15 cellular contexts compared by ENCODE assay signal in the genomic region with DNA sequence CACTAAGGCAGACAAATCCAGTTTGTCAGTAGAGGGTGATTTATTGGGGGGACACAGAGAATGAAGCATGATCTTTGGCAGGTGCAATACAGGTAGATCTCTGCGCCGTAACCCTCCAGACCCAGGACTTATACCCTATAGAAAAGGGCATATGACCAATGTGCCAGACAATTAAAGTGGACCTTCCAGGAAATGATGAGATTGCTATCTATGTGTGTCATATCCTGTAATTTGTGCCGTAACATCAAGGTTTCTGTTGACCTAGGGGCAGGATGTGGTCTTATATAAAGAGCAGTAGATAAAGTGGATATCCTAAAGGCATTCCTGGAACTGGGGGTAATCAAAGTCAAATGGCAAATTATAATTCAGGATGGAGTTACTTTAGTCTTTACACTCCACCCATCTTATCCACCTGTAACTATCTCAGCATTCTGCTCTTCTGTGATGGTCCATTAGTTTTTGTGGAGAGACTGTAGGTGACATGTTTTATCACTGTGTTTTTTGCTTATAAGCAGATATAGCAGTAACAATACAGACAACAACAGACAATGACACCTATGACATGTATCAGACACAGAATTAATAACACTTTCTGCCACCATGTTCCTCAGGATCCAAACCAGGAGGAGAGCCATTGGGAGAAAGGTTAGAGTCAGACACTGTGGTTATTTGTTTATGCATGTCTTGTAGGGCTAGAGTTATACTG. TPM values are rescaled to one million over a fixed set of nuclear protein-coding genes. Genes with fewer than 3 reads are reported as not detected.
DNase-seq lines count a peak whose midpoint lies in the region; ATAC-seq and TF ChIP-seq lines count a peak whose summit lies in the region.
"Had no signal": no experiment of that assay in that cellular context is flagged by ENCODE, and none has a peak within 500 bp of the region (broad histone marks: within the 10 kb centered on the region; RNA-seq: fewer than 3 reads in every experiment).

No MANE protein-coding gene starts in this region.

- H3K4me1 Mint-ChIP-seq in activated naive CD4-positive, alpha-beta T cell treated with anti-CD3 and anti-CD28 coated beads, Interleukin-2, amount 10 ng/mL, durations not matched to agents 7 days and 5 days = peaks cover 25% of the 10 kb centered on the region
- H3K4me1 Mint-ChIP-seq in T-cell = peaks cover 15 to 21% (median 16%) of the 10 kb centered on the region in 3 donors

- H3K9me3 Mint-ChIP-seq in activated naive CD4-positive, alpha-beta T cell treated with anti-CD3 and anti-CD28 coated beads, Interleukin-2, amount 10 ng/mL, durations not matched to agents 7 days and 5 days = peaks cover 9% of the 10 kb centered on the region
- no peaks in the 10 kb centered on the region for H3K9me3 Mint-ChIP-seq in T-cell

- H3K9ac ChIP-seq in colonic mucosa (ENCODE audit: low read depth in 2 of 2, low read length in 2 of 2) = no peak overlapping the region

- ATAC-seq in T-cell (replicated peaks in 1 of 4) = peak; percentile 34 to 73 (median 72)

- no peak for TF ChIP-seq CTCF in colonic mucosa (IDR thresholded peaks at IDR 0.05)
- no peak for TF ChIP-seq CTCF in A673 (conservative IDR thresholded peaks at IDR 0.05; ENCODE audit: low read depth, low read length)

- no TSS peak for BruUV-seq in A673 (replicated peaks; lab: Mats Ljungman, UMichigan)

- H3K36me3 Mint-ChIP-seq in activated naive CD4-positive, alpha-beta T cell treated with anti-CD3 and anti-CD28 coated beads, Interleukin-2, amount 10 ng/mL, durations not matched to agents 7 days and 5 days = peaks cover 8% of the 10 kb centered on the region
- peaks cover under 1% of the 10 kb centered on the region for H3K36me3 Mint-ChIP-seq in T-cell

- H3K27ac Mint-ChIP-seq in activated naive CD4-positive, alpha-beta T cell treated with anti-CD3 and anti-CD28 coated beads, Interleukin-2, amount 10 ng/mL, durations not matched to agents 7 days and 5 days = peak overlapping the region; percentile 4
- H3K27ac Mint-ChIP-seq in T-cell = peak overlapping the region in 1 of 2 donors; percentile 41

- H3K27me3 Mint-ChIP-seq in activated naive CD4-positive, alpha-beta T cell treated with anti-CD3 and anti-CD28 coated beads, Interleukin-2, amount 10 ng/mL, durations not matched to agents 7 days and 5 days = no peaks in the 10 kb centered on the region
- H3K27me3 Mint-ChIP-seq in T-cell = no peaks in the 10 kb centered on the region

- no peak for DNase-seq in activated naive CD4-positive, alpha-beta T cell treated with anti-CD3 and anti-CD28 coated beads, Interleukin-2, amount 10 ng/mL, durations not matched to agents 7 days and 5 days
- DNase-seq in activated naive CD4-positive, alpha-beta T cell (lab: John Stamatoyannopoulos, UW) = no peak
- DNase-seq in T-cell (peak in 2 of 34 experiments; percentile 7 to 17), dermis blood vessel endothelial cell (peak; percentile 57), colonic mucosa (no peak), NCI-H1436 treated with DMSO at 0.1 percent for 48 hours (lab: John Stamatoyannopoulos, UW) (no peak), A673 (ENCODE audit: low spot score) (no peak), NCI-H748 treated with DMSO at 0.1 percent for 48 hours (lab: John Stamatoyannopoulos, UW) (no peak)
- DNase-seq: AML-193; effector CD4-positive, alpha-beta T cell; MG63; NCI-H446; Right ventricle myocardium superior; uterus had no signal

- no peaks in the 10 kb centered on the region for H3K4me1 ChIP-seq in colonic mucosa
- H3K4me1 ChIP-seq in A673 (ENCODE audit: insufficient read depth, low read length, poor library complexity, severe bottlenecking) = no peaks in the 10 kb centered on the region
- H3K4me1 ChIP-seq: uterus had no signal

- H3K36me3 ChIP-seq in colonic mucosa (no peaks in the 10 kb centered on the region), A673 (ENCODE audit: insufficient read depth, low read length, poor library complexity, severe bottlenecking) (no peaks in the 10 kb centered on the region)
- H3K36me3 ChIP-seq: MG63, uterus had no signal

- H3K27ac ChIP-seq in colonic mucosa (no peak overlapping the region), A673 (ENCODE audit: low read depth, low read length, poor library complexity, severe bottlenecking) (no peak overlapping the region)
- H3K27ac ChIP-seq: skin epidermis, uterus had no signal

- H3K9me3 ChIP-seq in colonic mucosa (no peaks in the 10 kb centered on the region), A673 (ENCODE audit: low read depth, low read length, poor library complexity, severe bottlenecking) (no peaks in the 10 kb centered on the region)
- H3K9me3 ChIP-seq: MG63, uterus had no signal

- no peak overlapping the region for H3K4me3 ChIP-seq in colonic mucosa
- no peak overlapping the region for H3K4me3 ChIP-seq in A673 (ENCODE audit: low read depth, low read length, poor library complexity, severe bottlenecking)
- H3K4me3 ChIP-seq: MG63, skin epidermis, uterus had no signal

- no peaks in the 10 kb centered on the region for H3K27me3 ChIP-seq in colonic mucosa
- peaks cover 4% of the 10 kb centered on the region for H3K27me3 ChIP-seq in A673 (replicated peaks; ENCODE audit: insufficient read depth, low read depth, low read length, poor library complexity)
- H3K27me3 ChIP-seq: MG63, uterus had no signal

- H3K4me3 Mint-ChIP-seq in activated naive CD4-positive, alpha-beta T cell treated with anti-CD3 and anti-CD28 coated beads, Interleukin-2, amount 10 ng/mL, durations not matched to agents 7 days and 5 days = no peak overlapping the region
- no peak overlapping the region for H3K4me3 Mint-ChIP-seq in T-cell

- POLR2A ChIA-PET in T-cell (lab: Charles Lee) (no interaction called here), A673 (lab: Charles Lee; ENCODE audit: low non-redundant PET) (no interaction called here)

- intact Hi-C loops in colonic mucosa (cut with DNase I) (no loop called here), A673 (cut with micrococcal nuclease; ENCODE audit: unreplicated experiment) (no loop called here)

- CTCF ChIA-PET in activated naive CD4-positive, alpha-beta T cell treated with anti-CD3 and anti-CD28 coated beads, Interleukin-2, amount 10 ng/mL, durations not matched to agents 7 days and 5 days (lab: Charles Lee) = no interaction called here
- CTCF ChIA-PET in T-cell (lab: Charles Lee) (no interaction called here), A673 (lab: Charles Lee) (no interaction called here)

RNA-seq across cellular contexts. Expression of a gene that starts 43.1 kb away (rescaled TPM):
- total RNA-seq in T-cell (10 to 100 TPM; 22.5 to 33.1 (median 27.0) TPM), dermis blood vessel endothelial cell (16.6 and 19.1 TPM in 2 replicates), colonic mucosa (1 to 10 TPM; 6.2 to 6.7 TPM), A673 (2021) (17.9 and 20.3 TPM in 2 replicates)
